ENCODE assay signal across 26 cellular contexts in genomic region chr9:133088756-133089155, GRCh38.
"Had no signal": no experiment of that assay in that cellular context is flagged by ENCODE, and none has a peak within 500 bp of the region (broad histone marks: within the 10 kb centered on the region; RNA-seq: fewer than 3 reads in every experiment).

No MANE protein-coding gene starts in this region.

- DNase-seq: activated CD4-positive, alpha-beta memory T cell treated with anti-CD3 and anti-CD28 coated beads for 36 hours; activated CD4-positive, alpha-beta T cell treated with anti-CD3 and anti-CD28 coated beads for 36 hours; activated CD4-positive, alpha-beta T cell treated with anti-CD3 and anti-CD28 coated beads, Interleukin-2, amount 10 ng/mL, durations not matched to agents 24 days and 14 days; activated CD4-positive, CD25-positive, alpha-beta regulatory T cell; activated CD4-positive, CD25-positive, alpha-beta regulatory T cell treated with anti-CD3 and anti-CD28 coated beads, Interleukin-2, amount 50 U/mL, for 72 hours; activated CD8-positive, alpha-beta memory T cell treated with anti-CD3 and anti-CD28 coated beads, Interleukin-2, amount 10 ng/mL, durations not matched to agents 7 days and 5 days; activated CD8-positive, alpha-beta memory T cell treated with anti-CD3 and anti-CD28 coated beads, Interleukin-2, amount 50 U/mL, for 4 hours; activated CD8-positive, alpha-beta T cell treated with anti-CD3 and anti-CD28 coated beads, Interleukin-2, amount 10 ng/mL, durations not matched to agents 7 days and 5 days; activated gamma-delta T cell treated with Interleukin-2 at 50 U/mL for 16 hours; activated naive CD4-positive, alpha-beta T cell treated with anti-CD3 and anti-CD28 coated beads, Interleukin-2, amount 50 U/mL, for 16 hours; activated naive CD4-positive, alpha-beta T cell treated with Interleukin-2 at 50 U/mL for 16 hours; activated T-cell treated with anti-CD3 and anti-CD28 coated beads, Interleukin-2, amount 50 U/mL, for 1 hour; activated T-cell treated with anti-CD3 and anti-CD28 coated beads, Interleukin-2, amount 50 U/mL, for 48 hours; amniotic stem cell; anterior cingulate cortex; effector memory CD4-positive, alpha-beta T cell; endodermal cell; foreskin fibroblast; head of caudate nucleus; T-helper 1 cell; T-helper 17 cell; T1000 had no signal

- ATAC-seq: activated CD4-positive, alpha-beta T cell treated with anti-CD3 and anti-CD28 coated beads for 36 hours had no signal

- H3K4me3 ChIP-seq: coronary artery, dorsolateral prefrontal cortex had no signal

- H3K27me3 ChIP-seq: dorsolateral prefrontal cortex had no signal

- FAIRE-seq: astrocyte, frontal cortex had no signal

- H3K27ac ChIP-seq: coronary artery had no signal
